Comparison of ENCODE assay signal across 16 cellular contexts in genomic region chr19:34393629-34394028, GRCh38. TPM values are rescaled to one million over a fixed set of nuclear protein-coding genes. Genes with fewer than 3 reads are reported as not detected.
A peak's percentile ranks its signal among the peaks of the same experiment; 100 is the strongest.
DNase-seq lines count a peak whose midpoint lies in the region; ATAC-seq and TF ChIP-seq lines count a peak whose summit lies in the region.
"Had no signal": no experiment of that assay in that cellular context is flagged by ENCODE, and none has a peak within 500 bp of the region (broad histone marks: within the 10 kb centered on the region; RNA-seq: fewer than 3 reads in every experiment).

No MANE protein-coding gene starts in this region.

- H3K4me1 ChIP-seq in SJCRH30 (peaks cover 20% of the 10 kb centered on the region), psoas muscle (peaks cover 12% of the 10 kb centered on the region)

- peak; percentile 73 to 84 (median 76) for ATAC-seq in psoas muscle
- no peak for ATAC-seq in HG02763 (IDR thresholded peaks at IDR 0.05; ENCODE audit: unreplicated experiment)
- no peak for ATAC-seq in HG02798 (IDR thresholded peaks at IDR 0.05; ENCODE audit: poor library complexity, unreplicated experiment)
- no peak for ATAC-seq in HG03175 (IDR thresholded peaks at IDR 0.05; ENCODE audit: unreplicated experiment)
- ATAC-seq: SK-N-SH treated with all-trans-retinoic acid at 6 μM for 48 hours, T-cell had no signal

- WGBS in psoas muscle, 3 donors, result 35 to 42% (median 39%) methylated on average over 14 of the region's 14 CpGs

- DNase-seq in COLO668 (lab: John Stamatoyannopoulos, UW; ENCODE audit: unreplicated experiment) (peak; percentile 3), GM13976 (ENCODE audit: low spot score) (peak; percentile 13), SJCRH30 (peak; percentile 99 to 100), psoas muscle (peak; percentile 41 to 80)
- DNase-seq in NK-92 treated with Interleukin-12 subunit alpha and Interleukin-12 subunit beta, amount 100 ng/mL, for 24 hours (lab: John Stamatoyannopoulos, UW), result no peak
- DNase-seq: C1 segment of cervical spinal cord, H9, NCI-H1436 treated with DMSO at 0.1 percent for 48 hours, NCI-H2029, NCI-H526, OCI-M1, T-cell had no signal

- in situ Hi-C loops in GM13976 (cut with MboI; ENCODE audit: low sequenced_read_pairs, unreplicated experiment), result no loop called here

- peaks cover 76% of the 10 kb centered on the region for H3K36me3 ChIP-seq in SJCRH30
- peaks cover 0 to 87% of the 10 kb centered on the region in 2 donors for H3K36me3 ChIP-seq in psoas muscle (ENCODE audit: insufficient read depth in 1 of 2, low read depth in 1 of 2)

- H3K9me3 ChIP-seq in SJCRH30 (replicated peaks) (no peaks in the 10 kb centered on the region), psoas muscle (no peaks in the 10 kb centered on the region)

- TF ChIP-seq CTCF in GM13976 (IDR thresholded peaks at IDR 0.05; ENCODE audit: borderline replicate concordance, control extremely low read depth, extremely low read depth, insufficient read depth, missing control alignments) (no peak), psoas muscle (IDR thresholded peaks at IDR 0.05) (no peak)

- no peaks in the 10 kb centered on the region for H3K27me3 ChIP-seq in SJCRH30
- H3K27me3 ChIP-seq in psoas muscle (ENCODE audit: insufficient read depth in 3 of 3, low read length in 2 of 3), result no peaks in the 10 kb centered on the region

- H3K4me3 ChIP-seq in SJCRH30 (no peak overlapping the region), psoas muscle (no peak overlapping the region)

- H3K27ac ChIP-seq in SJCRH30, result peak overlapping the region; percentile 49
- peak overlapping the region; percentile 58 for H3K27ac ChIP-seq in psoas muscle

- intact Hi-C loops in psoas muscle (cut with DNase I), result no loop called here

RNA-seq across cellular contexts. Expression of gene PDCD2L, which starts 10.6 kb away (rescaled TPM):
- 15.7 and 17.2 TPM in 2 replicates for total RNA-seq in SJCRH30 (2014; rRNA removed; shearing (Covaris generic))
- 10 to 100 TPM; 12.3 to 21.3 (median 18.6) TPM for total RNA-seq in psoas muscle
- 10 to 100 TPM; 13.9 to 30.2 (median 21.9) TPM for polyA plus RNA-seq in psoas muscle

RNA-seq across cellular contexts. Expression of gene GPI, which starts 28.6 kb away (rescaled TPM):
- total RNA-seq in SJCRH30 (2014; rRNA removed; shearing (Covaris generic)), result 239 and 241 TPM in 2 replicates
- 100 to 1,000 TPM; 170 to 259 (median 255) TPM for total RNA-seq in psoas muscle
- polyA plus RNA-seq in psoas muscle, result 100 to 1,000 TPM; 111 to 166 (median 125) TPM

RNA-seq across cellular contexts. Expression of gene UBA2, which starts 34.6 kb away (rescaled TPM):
- 257 and 282 TPM in 2 replicates for total RNA-seq in SJCRH30 (2014; rRNA removed; shearing (Covaris generic))
- 100 to 1,000 TPM in 2 of 4 donors, 10 to 100 TPM in 2; 78.1 to 126 (median 106) TPM for total RNA-seq in psoas muscle
- polyA plus RNA-seq in psoas muscle, result 10 to 100 TPM; 65.5 to 88.5 (median 70.6) TPM

Comparison
In these comparisons a context has a peak if more than half of its experiments do, and no peak if none do; other contexts are left out.
1. ATAC-seq: peak in psoas muscle (4 of 4); none in HG02763 (single experiment), HG02798 (single experiment) and HG03175 (single experiment).